In genomic region chr2:215796160-215796559, GRCh38 we compare ENCODE assay signal across 9 cellular contexts.
A peak's percentile ranks its signal among the peaks of the same experiment; 100 is the strongest.
DNase-seq lines count a peak whose midpoint lies in the region; ATAC-seq and TF ChIP-seq lines count a peak whose summit lies in the region.
"Had no signal": no experiment of that assay in that cellular context is flagged by ENCODE, and none has a peak within 500 bp of the region (broad histone marks: within the 10 kb centered on the region; RNA-seq: fewer than 3 reads in every experiment).

No MANE protein-coding gene starts in this region.

- no peak overlapping the region for H3K4me3 ChIP-seq in GM23338
- H3K4me3 ChIP-seq: cardiac muscle cell had no signal

- peak overlapping the region; percentile 69; the same call in 1 of the 2 replicates for H2AFZ ChIP-seq in GM23338

- H3K27ac ChIP-seq in GM23338 (ENCODE audit: low read depth) = no peak overlapping the region
- H3K27ac ChIP-seq: cardiac muscle cell had no signal

- H3K9me3 Mint-ChIP-seq in GM23338 = no peaks in the 10 kb centered on the region; the same call in 2 of the 3 replicates
- H3K9me3 Mint-ChIP-seq in activated CD4-positive, alpha-beta memory T cell treated with anti-CD3 and anti-CD28 coated beads, Interleukin-2, amount 10 ng/mL, durations not matched to agents 7 days and 5 days = no peaks in the 10 kb centered on the region

- H3K36me3 ChIP-seq in GM23338 (ENCODE audit: insufficient read depth) = no peaks in the 10 kb centered on the region
- H3K36me3 ChIP-seq: cardiac muscle cell had no signal

- H3K4me3 Mint-ChIP-seq in GM23338 = no peak overlapping the region
- no peak overlapping the region for H3K4me3 Mint-ChIP-seq in activated CD4-positive, alpha-beta memory T cell treated with anti-CD3 and anti-CD28 coated beads, Interleukin-2, amount 10 ng/mL, durations not matched to agents 7 days and 5 days

- no peaks in the 10 kb centered on the region for H4K20me1 ChIP-seq in GM23338 (replicated peaks; ENCODE audit: insufficient read depth)

- H3K27me3 Mint-ChIP-seq in GM23338 (ENCODE audit: insufficient read depth, low read depth, poor library complexity) = peaks cover 4% of the 10 kb centered on the region
- H3K27me3 Mint-ChIP-seq in activated CD4-positive, alpha-beta memory T cell treated with anti-CD3 and anti-CD28 coated beads, Interleukin-2, amount 10 ng/mL, durations not matched to agents 7 days and 5 days = no peaks in the 10 kb centered on the region

- H3K9me2 ChIP-seq in GM23338 (ENCODE audit: insufficient read depth) = no peaks in the 10 kb centered on the region

- no peaks in the 10 kb centered on the region for H3K36me3 Mint-ChIP-seq in GM23338 (ENCODE audit: low read depth)
- H3K36me3 Mint-ChIP-seq in activated CD4-positive, alpha-beta memory T cell treated with anti-CD3 and anti-CD28 coated beads, Interleukin-2, amount 10 ng/mL, durations not matched to agents 7 days and 5 days (ENCODE audit: low read depth) = no peaks in the 10 kb centered on the region

- peak; percentile 88 for DNase-seq in A172 (ENCODE audit: low spot score)
- no peak for DNase-seq in GM23338 (ENCODE audit: low spot score)
- peak; percentile 88 for DNase-seq in glomerular visceral epithelial cell (ENCODE audit: extremely low spot score)
- no peak for DNase-seq in iPS-NIHi11 (ENCODE audit: low spot score)
- no peak for DNase-seq in activated CD4-positive, alpha-beta memory T cell treated with anti-CD3 and anti-CD28 coated beads, Interleukin-2, amount 10 ng/mL, durations not matched to agents 7 days and 5 days

- TF ChIP-seq CTCF in GM23338 (conservative IDR thresholded peaks at IDR 0.05; ENCODE audit: low read depth in 2 of 2) = no peak

- H3K27ac Mint-ChIP-seq in GM23338 = 0 out of 2 replicates have a peak overlapping the region, but pooled peaks have one; percentile 29
- H3K27ac Mint-ChIP-seq in activated CD4-positive, alpha-beta memory T cell treated with anti-CD3 and anti-CD28 coated beads, Interleukin-2, amount 10 ng/mL, durations not matched to agents 7 days and 5 days = no peak overlapping the region

- no peaks in the 10 kb centered on the region for H3K79me2 ChIP-seq in GM23338 (replicated peaks; ENCODE audit: insufficient read depth)

- ATAC-seq in GM23338 (no peak), SK-N-SH treated with all-trans-retinoic acid at 6 μM for 48 hours (peak; percentile 90), HG02623 (IDR thresholded peaks at IDR 0.05; ENCODE audit: unreplicated experiment) (no peak), HG03139 (IDR thresholded peaks at IDR 0.05; ENCODE audit: unreplicated experiment) (no peak)

- POLR2A ChIA-PET in activated CD4-positive, alpha-beta memory T cell treated with anti-CD3 and anti-CD28 coated beads, Interleukin-2, amount 10 ng/mL, durations not matched to agents 7 days and 5 days (lab: Charles Lee) = no interaction called here

- no peaks in the 10 kb centered on the region for H3F3A ChIP-seq in GM23338 (replicated peaks; ENCODE audit: low read depth)

- H3K4me1 ChIP-seq in GM23338 (ENCODE audit: insufficient read depth) = peaks cover 12% of the 10 kb centered on the region

- CTCF ChIA-PET in activated CD4-positive, alpha-beta memory T cell treated with anti-CD3 and anti-CD28 coated beads, Interleukin-2, amount 10 ng/mL, durations not matched to agents 7 days and 5 days (lab: Charles Lee) = no interaction called here

- H3K27me3 ChIP-seq in GM23338 (ENCODE audit: insufficient read depth) = no peaks in the 10 kb centered on the region
- H3K27me3 ChIP-seq: cardiac muscle cell had no signal

- peaks cover 17% of the 10 kb centered on the region; the same call in 2 of the 3 replicates for H3K4me1 Mint-ChIP-seq in GM23338
- H3K4me1 Mint-ChIP-seq in activated CD4-positive, alpha-beta memory T cell treated with anti-CD3 and anti-CD28 coated beads, Interleukin-2, amount 10 ng/mL, durations not matched to agents 7 days and 5 days = peaks cover 13% of the 10 kb centered on the region

- no peak overlapping the region for H3K4me2 ChIP-seq in GM23338

TF ChIP-seq in GM23338, 12 proteins besides CTCF, POLR2A, EP300 and RAD21 (continues in another document):
- TF ChIP-seq REST (IDR thresholded peaks at IDR 0.05; ENCODE audit: unreplicated experiment) = no peak

TF ChIP-seq in SK-N-SH treated with all-trans-retinoic acid at 6 μM for 48 hours, 23 proteins besides CTCF, POLR2A, EP300 and RAD21:
- TF ChIP-seq ESRRG (CRISPR knock-in tag; IDR thresholded peaks at IDR 0.05) (no peak), ZNF8 (CRISPR knock-in tag; IDR thresholded peaks at IDR 0.05) (no peak), OSR1 (CRISPR knock-in tag; IDR thresholded peaks at IDR 0.05) (no peak), SNAI2 (CRISPR knock-in tag; IDR thresholded peaks at IDR 0.05) (no peak), TCF4 (CRISPR knock-in tag; IDR thresholded peaks at IDR 0.05; ENCODE audit: borderline replicate concordance) (no peak), ISL1 (CRISPR knock-in tag; IDR thresholded peaks at IDR 0.05) (no peak), PATZ1 (CRISPR knock-in tag; IDR thresholded peaks at IDR 0.05; ENCODE audit: borderline replicate concordance) (no peak), CREB5 (CRISPR knock-in tag; IDR thresholded peaks at IDR 0.05; ENCODE audit: low read depth) (no peak), ZC3H10 (CRISPR knock-in tag; IDR thresholded peaks at IDR 0.05) (no peak), CSDC2 (CRISPR knock-in tag; IDR thresholded peaks at IDR 0.05) (no peak), ARNTL (CRISPR knock-in tag; IDR thresholded peaks at IDR 0.05; ENCODE audit: borderline replicate concordance, low read depth) (no peak), TSHZ2 (CRISPR knock-in tag; IDR thresholded peaks at IDR 0.05) (no peak), PPARA (CRISPR knock-in tag; IDR thresholded peaks at IDR 0.05; ENCODE audit: borderline replicate concordance) (no peak), RARB (CRISPR knock-in tag; IDR thresholded peaks at IDR 0.05) (no peak), ZFP3 (CRISPR knock-in tag; IDR thresholded peaks at IDR 0.05) (no peak), BACH2 (CRISPR knock-in tag; IDR thresholded peaks at IDR 0.05; ENCODE audit: borderline replicate concordance) (no peak), GLIS3 (CRISPR knock-in tag; IDR thresholded peaks at IDR 0.05) (no peak), ZNF70 (CRISPR knock-in tag; IDR thresholded peaks at IDR 0.05) (no peak)

Comparison
In these comparisons a context has a peak if more than half of its experiments do, and no peak if none do; other contexts are left out.
1. DNase-seq: peak in A172 (single experiment) and glomerular visceral epithelial cell (single experiment); none in GM23338 (single experiment), iPS-NIHi11 (single experiment) and activated CD4-positive, alpha-beta memory T cell treated with anti-CD3 and anti-CD28 coated beads, Interleukin-2, amount 10 ng/mL, durations not matched to agents 7 days and 5 days (single experiment).